Comparison of ENCODE assay signal across 1 cellular context in the genomic region with DNA sequence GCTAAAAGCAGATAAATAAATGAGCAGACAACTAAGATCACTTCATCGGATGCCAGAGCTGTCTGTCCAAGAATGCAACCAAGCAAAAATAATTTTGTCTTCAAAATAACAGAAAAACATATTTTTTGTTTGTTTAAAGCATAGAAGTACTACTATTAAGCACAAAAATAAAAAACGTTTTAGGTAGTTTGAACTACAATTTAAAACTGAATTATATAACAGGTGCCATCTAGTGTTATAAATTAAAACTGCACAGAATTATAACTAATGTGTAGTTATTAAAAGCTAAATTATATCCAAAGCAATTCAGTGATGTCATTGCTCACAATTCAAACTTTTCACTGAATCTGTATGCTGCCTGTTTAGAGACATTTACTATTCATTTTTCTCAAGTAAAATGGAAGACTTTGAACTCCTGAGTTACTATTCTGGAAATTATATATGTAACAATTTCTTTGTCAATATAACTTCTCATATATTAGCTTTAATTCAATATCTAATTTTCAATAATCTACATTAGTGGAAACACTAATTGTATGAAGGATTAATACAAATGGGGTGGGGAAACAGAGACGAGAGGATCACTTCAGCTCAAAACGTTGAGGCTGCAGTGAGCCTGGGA.
TF ChIP-seq lines count a peak whose summit lies in the region.

No MANE protein-coding gene starts in this region.

TF ChIP-seq in GM23338, 12 proteins besides CTCF, POLR2A, EP300 and RAD21 (continued from another document):
- TF ChIP-seq, protein P1, sequence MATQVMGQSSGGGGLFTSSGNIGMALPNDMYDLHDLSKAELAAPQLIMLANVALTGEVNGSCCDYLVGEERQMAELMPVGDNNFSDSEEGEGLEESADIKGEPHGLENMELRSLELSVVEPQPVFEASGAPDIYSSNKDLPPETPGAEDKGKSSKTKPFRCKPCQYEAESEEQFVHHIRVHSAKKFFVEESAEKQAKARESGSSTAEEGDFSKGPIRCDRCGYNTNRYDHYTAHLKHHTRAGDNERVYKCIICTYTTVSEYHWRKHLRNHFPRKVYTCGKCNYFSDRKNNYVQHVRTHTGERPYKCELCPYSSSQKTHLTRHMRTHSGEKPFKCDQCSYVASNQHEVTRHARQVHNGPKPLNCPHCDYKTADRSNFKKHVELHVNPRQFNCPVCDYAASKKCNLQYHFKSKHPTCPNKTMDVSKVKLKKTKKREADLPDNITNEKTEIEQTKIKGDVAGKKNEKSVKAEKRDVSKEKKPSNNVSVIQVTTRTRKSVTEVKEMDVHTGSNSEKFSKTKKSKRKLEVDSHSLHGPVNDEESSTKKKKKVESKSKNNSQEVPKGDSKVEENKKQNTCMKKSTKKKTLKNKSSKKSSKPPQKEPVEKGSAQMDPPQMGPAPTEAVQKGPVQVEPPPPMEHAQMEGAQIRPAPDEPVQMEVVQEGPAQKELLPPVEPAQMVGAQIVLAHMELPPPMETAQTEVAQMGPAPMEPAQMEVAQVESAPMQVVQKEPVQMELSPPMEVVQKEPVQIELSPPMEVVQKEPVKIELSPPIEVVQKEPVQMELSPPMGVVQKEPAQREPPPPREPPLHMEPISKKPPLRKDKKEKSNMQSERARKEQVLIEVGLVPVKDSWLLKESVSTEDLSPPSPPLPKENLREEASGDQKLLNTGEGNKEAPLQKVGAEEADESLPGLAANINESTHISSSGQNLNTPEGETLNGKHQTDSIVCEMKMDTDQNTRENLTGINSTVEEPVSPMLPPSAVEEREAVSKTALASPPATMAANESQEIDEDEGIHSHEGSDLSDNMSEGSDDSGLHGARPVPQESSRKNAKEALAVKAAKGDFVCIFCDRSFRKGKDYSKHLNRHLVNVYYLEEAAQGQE (IDR thresholded peaks at IDR 0.05; ENCODE audit: unreplicated experiment), result no peak
- TF ChIP-seq EZH2phosphoT487 (IDR thresholded peaks at IDR 0.05; ENCODE audit: unreplicated experiment) (no peak), CREB1 (CRISPR knock-in tag; IDR thresholded peaks at IDR 0.05; ENCODE audit: low read depth) (no peak)
